1 cellular context compared by ENCODE assay signal in genomic region chr17:43010667-43011308, GRCh38.
TF ChIP-seq lines count a peak whose summit lies in the region.

No MANE protein-coding gene starts in this region.

TF ChIP-seq in liver, 16 proteins besides CTCF, POLR2A, EP300 and RAD21 (continued from another document):
- TF ChIP-seq REST (IDR thresholded peaks at IDR 0.05) = no peak
- TF ChIP-seq HNF4G (IDR thresholded peaks at IDR 0.05) = peak; percentile 24
- TF ChIP-seq EGR1 (IDR thresholded peaks at IDR 0.05; ENCODE audit: low read depth in 2 of 2) = peak in 1 of 2 donors; percentile 58
